Comparison of ENCODE assay signal across 15 cellular contexts in genomic region chr18:11320981-11321380, GRCh38.
DNase-seq lines count a peak whose midpoint lies in the region; ATAC-seq and TF ChIP-seq lines count a peak whose summit lies in the region.
"Had no signal": no experiment of that assay in that cellular context is flagged by ENCODE, and none has a peak within 500 bp of the region (broad histone marks: within the 10 kb centered on the region; RNA-seq: fewer than 3 reads in every experiment).

No MANE protein-coding gene starts in this region.

- no peaks in the 10 kb centered on the region for H3K27me3 Mint-ChIP-seq in CD4-positive, alpha-beta T cell

- no peaks in the 10 kb centered on the region for H3K36me3 Mint-ChIP-seq in CD4-positive, alpha-beta T cell (ENCODE audit: low read depth)
- H3K36me3 Mint-ChIP-seq: activated naive CD8-positive, alpha-beta T cell; stimulated activated effector memory CD8-positive, alpha-beta T cell treated with anti-CD3 and anti-CD28 coated beads, Interleukin-12 subunit alpha, Interleukin-12 subunit beta, amount 100 ng/mL, for 72 hours had no signal

- H3K4me3 Mint-ChIP-seq in CD4-positive, alpha-beta T cell: no peak overlapping the region
- H3K4me3 Mint-ChIP-seq: activated naive CD8-positive, alpha-beta T cell; stimulated activated effector memory CD8-positive, alpha-beta T cell treated with anti-CD3 and anti-CD28 coated beads, Interleukin-12 subunit alpha, Interleukin-12 subunit beta, amount 100 ng/mL, for 72 hours had no signal

- H3K4me1 ChIP-seq in stomach: no peaks in the 10 kb centered on the region
- H3K4me1 ChIP-seq: vagina had no signal

- no peak for TF ChIP-seq EP300 in stomach (IDR thresholded peaks at IDR 0.05)

- TF ChIP-seq POLR2A in stomach (IDR thresholded peaks at IDR 0.05): no peak

- H3K27ac ChIP-seq in WERI-Rb-1 (no peak overlapping the region), stomach (no peak overlapping the region)
- no peak overlapping the region for H3K27ac ChIP-seq in CD4-positive, alpha-beta T cell (ENCODE audit: low read depth, low read length)
- H3K27ac ChIP-seq: coronary artery, vagina had no signal

- no peak overlapping the region for H3K27ac Mint-ChIP-seq in CD4-positive, alpha-beta T cell
- H3K27ac Mint-ChIP-seq: activated naive CD8-positive, alpha-beta T cell; stimulated activated effector memory CD8-positive, alpha-beta T cell treated with anti-CD3 and anti-CD28 coated beads, Interleukin-12 subunit alpha, Interleukin-12 subunit beta, amount 100 ng/mL, for 72 hours had no signal

- H3K27me3 ChIP-seq in WERI-Rb-1 (ENCODE audit: insufficient read depth, low read depth, severe bottlenecking): peaks cover 12% of the 10 kb centered on the region
- no peaks in the 10 kb centered on the region for H3K27me3 ChIP-seq in CD4-positive, alpha-beta T cell (ENCODE audit: control insufficient read depth, insufficient read depth, low read length)
- H3K27me3 ChIP-seq in stomach: no peaks in the 10 kb centered on the region
- H3K27me3 ChIP-seq: vagina had no signal

- intact Hi-C loops in CD4-positive, alpha-beta T cell (cut with DNase I, micrococcal nuclease): no loop called here
- intact Hi-C loops in stomach (cut with DNase I; ENCODE audit: low total_unique reads): no loop called here

- H3K9me3 ChIP-seq in WERI-Rb-1 (ENCODE audit: severe bottlenecking): no peaks in the 10 kb centered on the region
- no peaks in the 10 kb centered on the region for H3K9me3 ChIP-seq in CD4-positive, alpha-beta T cell (ENCODE audit: control insufficient read depth, low read length)
- H3K9me3 ChIP-seq in stomach: no peaks in the 10 kb centered on the region
- H3K9me3 ChIP-seq: vagina had no signal

- no peaks in the 10 kb centered on the region for H3K36me3 ChIP-seq in WERI-Rb-1
- no peaks in the 10 kb centered on the region for H3K36me3 ChIP-seq in stomach
- H3K36me3 ChIP-seq: vagina had no signal

- no peaks in the 10 kb centered on the region for H3K9me3 Mint-ChIP-seq in CD4-positive, alpha-beta T cell

- DNase-seq in AG08395 (ENCODE audit: low spot score) (peak; percentile 77), HFF-Myc (ENCODE audit: extremely low read depth, low read depth) (peak; percentile 90), fibroblast of mammary gland (ENCODE audit: low read depth) (peak; percentile 81), NCI-H146 treated with DMSO at 0.1 percent for 48 hours (lab: John Stamatoyannopoulos, UW; ENCODE audit: unreplicated experiment) (no peak), WERI-Rb-1 (no peak), stomach (no peak)
- no peak for DNase-seq in CD4-positive, alpha-beta T cell
- DNase-seq: NCI-H1092 treated with DMSO at 0.1 percent for 48 hours; NCI-H446 treated with DMSO at 0.1 percent for 48 hours; stimulated activated CD4-positive, alpha-beta T cell treated with anti-CD3 and anti-CD28 coated beads, Interleukin-4, amount 100 ng/mL, for 1 hour had no signal

- WGBS in stomach, 5 donors: 58 to 65% (median 63%) methylated on average over 11 of the region's 11 CpGs

- ATAC-seq in SK-N-SH treated with all-trans-retinoic acid at 6 μM for 48 hours: peak; percentile 13; the same call in 2 of the 3 replicates
- ATAC-seq in CD4-positive, alpha-beta T cell (ENCODE audit: poor library complexity): no peak
- ATAC-seq: stimulated activated effector memory CD8-positive, alpha-beta T cell treated with anti-CD3 and anti-CD28 coated beads, Interleukin-12 subunit alpha, Interleukin-12 subunit beta, amount 100 ng/mL, for 72 hours had no signal

- no peak overlapping the region for H3K4me3 ChIP-seq in HFF-Myc (replicated peaks; ENCODE audit: low read depth, low read length)
- no peak overlapping the region for H3K4me3 ChIP-seq in fibroblast of mammary gland (ENCODE audit: control insufficient read depth, low read depth, low read length)
- H3K4me3 ChIP-seq in WERI-Rb-1 (ENCODE audit: low read depth, low read length): no peak overlapping the region
- H3K4me3 ChIP-seq in stomach: no peak overlapping the region
- H3K4me3 ChIP-seq: coronary artery, vagina had no signal

- TF ChIP-seq CTCF in HFF-Myc (IDR thresholded peaks at IDR 0.05; ENCODE audit: low read depth, low read length, missing control alignments): no peak
- TF ChIP-seq CTCF in fibroblast of mammary gland (conservative IDR thresholded peaks at IDR 0.05; ENCODE audit: control insufficient read depth, insufficient read depth, low read depth, low read length): no peak
- no peak for TF ChIP-seq CTCF in WERI-Rb-1 (IDR thresholded peaks at IDR 0.05; ENCODE audit: low read depth, low read length)
- no peak for TF ChIP-seq CTCF in CD4-positive, alpha-beta T cell (IDR thresholded peaks at IDR 0.05)
- TF ChIP-seq CTCF in stomach (IDR thresholded peaks at IDR 0.05): no peak

- CTCF ChIA-PET in CD4-positive, alpha-beta T cell (lab: Charles Lee): no interaction called here

- no peaks in the 10 kb centered on the region for H3K4me1 Mint-ChIP-seq in CD4-positive, alpha-beta T cell (ENCODE audit: low read depth)
- H3K4me1 Mint-ChIP-seq: stimulated activated effector memory CD8-positive, alpha-beta T cell treated with anti-CD3 and anti-CD28 coated beads, Interleukin-12 subunit alpha, Interleukin-12 subunit beta, amount 100 ng/mL, for 72 hours had no signal

- POLR2A ChIA-PET in CD4-positive, alpha-beta T cell (lab: Charles Lee): no interaction called here

TF ChIP-seq in SK-N-SH treated with all-trans-retinoic acid at 6 μM for 48 hours, 23 proteins besides CTCF, POLR2A, EP300 and RAD21:
- TF ChIP-seq CSRNP3 (CRISPR knock-in tag; IDR thresholded peaks at IDR 0.05) (no peak), ESRRG (CRISPR knock-in tag; IDR thresholded peaks at IDR 0.05) (no peak), ZNF8 (CRISPR knock-in tag; IDR thresholded peaks at IDR 0.05) (no peak), TSHZ2 (CRISPR knock-in tag; IDR thresholded peaks at IDR 0.05) (no peak), ZFP3 (CRISPR knock-in tag; IDR thresholded peaks at IDR 0.05) (no peak), BACH2 (CRISPR knock-in tag; IDR thresholded peaks at IDR 0.05; ENCODE audit: borderline replicate concordance) (no peak)
TF ChIP-seq in SK-N-SH treated with all-trans-retinoic acid at 6 μM for 48 hours: peak in this region for 0.

Comparison
In these comparisons a context has a peak if more than half of its experiments do, and no peak if none do; other contexts are left out.
1. DNase-seq: peak in AG08395 (single experiment), HFF-Myc (single experiment) and fibroblast of mammary gland (single experiment); none in NCI-H146 treated with DMSO at 0.1 percent for 48 hours (single experiment), WERI-Rb-1 (single experiment), CD4-positive, alpha-beta T cell (0 of 10) and stomach (single experiment).